ENCODE assay signal across 12 cellular contexts in genomic region chr19:50820549-50821247, GRCh38. TPM values are rescaled to one million over a fixed set of nuclear protein-coding genes. Genes with fewer than 3 reads are reported as not detected.
DNase-seq lines count a peak whose midpoint lies in the region; ATAC-seq, FAIRE-seq and TF ChIP-seq lines count a peak whose summit lies in the region.
"Had no signal": no experiment of that assay in that cellular context is flagged by ENCODE, and none has a peak within 500 bp of the region (broad histone marks: within the 10 kb centered on the region; RNA-seq: fewer than 3 reads in every experiment).

No MANE protein-coding gene starts in this region.

- H3K27ac ChIP-seq in BLaER1 (peak overlapping the region; percentile 81), PC-3 (ENCODE audit: low read length) (no peak overlapping the region)

- peaks cover 10 to 11% of the 10 kb centered on the region in 2 donors for H3K4me1 Mint-ChIP-seq in natural killer cell treated with Interleukin-12 subunit alpha and Interleukin-12 subunit beta and Interleukin-15 and Interleukin-18, amount 100 ng/mL, for 72 hours (ENCODE audit: low read depth in 2 of 2)

- H3K4me3 ChIP-seq in BLaER1 (peak overlapping the region; percentile 54), PC-3 (ENCODE audit: low read length) (no peak overlapping the region)

- peaks cover 50 to 66% of the 10 kb centered on the region in 2 donors for H3K27me3 Mint-ChIP-seq in natural killer cell treated with Interleukin-12 subunit alpha and Interleukin-12 subunit beta and Interleukin-15 and Interleukin-18, amount 100 ng/mL, for 72 hours

- DNase-seq in GM18507 (ENCODE audit: extremely low spot score, insufficient read length, low read depth): peak; percentile 45
- peak; percentile 28 for DNase-seq in UCSD-AML1 (lab: John Stamatoyannopoulos, UW; ENCODE audit: unreplicated experiment)
- DNase-seq in iPS-NIHi7 (ENCODE audit: extremely low spot score): peak; percentile 44
- DNase-seq in activated CD4-positive, CD25-positive, alpha-beta regulatory T cell (lab: John Stamatoyannopoulos, UW): no peak
- no peak for DNase-seq in natural killer cell treated with Interleukin-12 subunit alpha and Interleukin-12 subunit beta and Interleukin-15 and Interleukin-18, amount 100 ng/mL, for 72 hours (ENCODE audit: low spot score)
- no peak for DNase-seq in PC-3
- no peak for DNase-seq in NCI-H1092 (lab: John Stamatoyannopoulos, UW)
- DNase-seq: activated CD4-positive, alpha-beta T cell treated with anti-CD3 and anti-CD28 coated beads, Interleukin-2, amount 50 U/mL, for 48 hours; NCI-H2081 treated with DMSO at 0.1 percent for 48 hours had no signal

- H3K27me3 ChIP-seq in BLaER1 (no peaks in the 10 kb centered on the region), PC-3 (ENCODE audit: low read length) (peaks cover 74% of the 10 kb centered on the region)

- H3K36me3 Mint-ChIP-seq in natural killer cell treated with Interleukin-12 subunit alpha and Interleukin-12 subunit beta and Interleukin-15 and Interleukin-18, amount 100 ng/mL, for 72 hours: no peaks in the 10 kb centered on the region

- BruUV-seq in PC-3 (replicated peaks; lab: Mats Ljungman, UMichigan): no TSS peak

- H3K9me2 ChIP-seq in PC-3 (replicated peaks; ENCODE audit: low read length): no peaks in the 10 kb centered on the region

- H3K4me1 ChIP-seq in BLaER1 (peaks cover 76% of the 10 kb centered on the region), PC-3 (ENCODE audit: insufficient read depth, low read length) (no peaks in the 10 kb centered on the region)

- H3K9me3 ChIP-seq in BLaER1 (no peaks in the 10 kb centered on the region), PC-3 (ENCODE audit: low read length) (no peaks in the 10 kb centered on the region)

- no peak overlapping the region for H3K4me3 Mint-ChIP-seq in natural killer cell treated with Interleukin-12 subunit alpha and Interleukin-12 subunit beta and Interleukin-15 and Interleukin-18, amount 100 ng/mL, for 72 hours

- TF ChIP-seq CTCF in PC-3 (conservative IDR thresholded peaks at IDR 0.05; ENCODE audit: low read depth, low read length): no peak

- no peak for ATAC-seq in natural killer cell treated with Interleukin-12 subunit alpha and Interleukin-12 subunit beta and Interleukin-15 and Interleukin-18, amount 100 ng/mL, for 72 hours
- ATAC-seq in PC-3: no peak

- no peak overlapping the region for H2AFZ ChIP-seq in PC-3 (ENCODE audit: low read length)

- POLR2A ChIA-PET in PC-3 (lab: Charles Lee; ENCODE audit: unreplicated experiment): no interaction called here

- no peaks in the 10 kb centered on the region for H3F3A ChIP-seq in PC-3 (ENCODE audit: low read length, unreplicated experiment)

- H3K36me3 ChIP-seq in BLaER1 (no peaks in the 10 kb centered on the region), PC-3 (ENCODE audit: low read depth, low read length) (no peaks in the 10 kb centered on the region)

- CTCF ChIA-PET in PC-3 (lab: Charles Lee): no interaction called here

- no peaks in the 10 kb centered on the region for H3K9me3 Mint-ChIP-seq in natural killer cell treated with Interleukin-12 subunit alpha and Interleukin-12 subunit beta and Interleukin-15 and Interleukin-18, amount 100 ng/mL, for 72 hours

- peak overlapping the region; percentile 91 for H3K4me2 ChIP-seq in BLaER1
- H3K4me2 ChIP-seq in PC-3 (ENCODE audit: low read length): no peak overlapping the region

- peak; percentile 75 for FAIRE-seq in GM18507 (lab: Jason Lieb, UNC)
- FAIRE-seq: endometrium had no signal

- intact Hi-C loops in PC-3 (cut with micrococcal nuclease): no loop called here

- no peak overlapping the region for H3K27ac Mint-ChIP-seq in natural killer cell treated with Interleukin-12 subunit alpha and Interleukin-12 subunit beta and Interleukin-15 and Interleukin-18, amount 100 ng/mL, for 72 hours

- H3K9ac ChIP-seq in BLaER1 (peak overlapping the region; percentile 71), PC-3 (ENCODE audit: low read length) (no peak overlapping the region)

- H3K79me2 ChIP-seq in PC-3 (ENCODE audit: low read length): no peaks in the 10 kb centered on the region

- H4K20me1 ChIP-seq in BLaER1: no peaks in the 10 kb centered on the region
- H4K20me1 ChIP-seq in PC-3 (ENCODE audit: low read length): no peaks in the 10 kb centered on the region

RNA-seq across cellular contexts. Expression of gene KLK1, which starts 2.9 kb away (rescaled TPM):
- total RNA-seq in natural killer cell treated with Interleukin-12 subunit alpha and Interleukin-12 subunit beta and Interleukin-15 and Interleukin-18, amount 100 ng/mL, for 72 hours: not detected
- not detected in 2 replicates for total RNA-seq in PC-3 (2014; rRNA removed)
- total RNA-seq: mononuclear cell had no signal

RNA-seq across cellular contexts. Expression of gene KLK15, which starts 12.7 kb away (rescaled TPM):
- total RNA-seq in natural killer cell treated with Interleukin-12 subunit alpha and Interleukin-12 subunit beta and Interleukin-15 and Interleukin-18, amount 100 ng/mL, for 72 hours: not detected
- total RNA-seq in PC-3 (2014; rRNA removed): 1.3 TPM in 1 of 2 replicates, not detected in the other
- total RNA-seq: mononuclear cell had no signal

RNA-seq across cellular contexts. Expression of gene ACP4, which starts 30.5 kb away (rescaled TPM):
- not detected for total RNA-seq in natural killer cell treated with Interleukin-12 subunit alpha and Interleukin-12 subunit beta and Interleukin-15 and Interleukin-18, amount 100 ng/mL, for 72 hours
- not detected in 2 replicates for total RNA-seq in PC-3 (2014; rRNA removed)
- total RNA-seq: mononuclear cell had no signal

RNA-seq across cellular contexts. Expression of gene KLK3, which starts 34.0 kb away (rescaled TPM):
- total RNA-seq in natural killer cell treated with Interleukin-12 subunit alpha and Interleukin-12 subunit beta and Interleukin-15 and Interleukin-18, amount 100 ng/mL, for 72 hours: not detected
- not detected in 2 replicates for total RNA-seq in PC-3 (2014; rRNA removed)

RNA-seq across cellular contexts. Expression of gene GPR32, which starts 50.4 kb away (rescaled TPM):
- not detected for total RNA-seq in natural killer cell treated with Interleukin-12 subunit alpha and Interleukin-12 subunit beta and Interleukin-15 and Interleukin-18, amount 100 ng/mL, for 72 hours
- not detected in 2 replicates for total RNA-seq in PC-3 (2014; rRNA removed)
- total RNA-seq: mononuclear cell had no signal

Comparison
In these comparisons a context has a peak if more than half of its experiments do, and no peak if none do; other contexts are left out.
1. DNase-seq: peak in GM18507 (single experiment), UCSD-AML1 (single experiment) and iPS-NIHi7 (single experiment); none in activated CD4-positive, CD25-positive, alpha-beta regulatory T cell (0 of 4), natural killer cell treated with Interleukin-12 subunit alpha and Interleukin-12 subunit beta and Interleukin-15 and Interleukin-18, amount 100 ng/mL, for 72 hours (single experiment), PC-3 (single experiment) and NCI-H1092 (single experiment).